In genomic region chr7:99557196-99557607, GRCh38 we compare ENCODE assay signal across 8 cellular contexts. TPM values are rescaled to one million over a fixed set of nuclear protein-coding genes. Genes with fewer than 3 reads are reported as not detected.
A peak's percentile ranks its signal among the peaks of the same experiment; 100 is the strongest.
DNase-seq lines count a peak whose midpoint lies in the region; ATAC-seq and TF ChIP-seq lines count a peak whose summit lies in the region.

No MANE protein-coding gene starts in this region.

- peaks cover 35% of the 10 kb centered on the region for H3K79me2 ChIP-seq in mesendoderm (ENCODE audit: control insufficient read depth, insufficient read depth, low read length)

- H3K36me3 ChIP-seq in heart left ventricle (peaks cover 0 to 58% (median 37%) of the 10 kb centered on the region in 9 donors), mesendoderm (ENCODE audit: control insufficient read depth, insufficient read depth, low read length) (peaks cover 8% of the 10 kb centered on the region), uterus (no peaks in the 10 kb centered on the region)

- H4K5ac ChIP-seq in mesendoderm (ENCODE audit: low read length): no peak overlapping the region

- no peak overlapping the region for H4K8ac ChIP-seq in mesendoderm (ENCODE audit: low read depth, low read length)

- CTCF ChIA-PET in MCF 10A (lab: Yijun Ruan, JAX): interaction anchor here (0.6 to 1.3 kb wide), 5 partner anchors 13 to 672 kb away, joined by 3 to 4 read pairs (median 3); no protein-coding TSS in a partner anchor

- H3K56ac ChIP-seq in mesendoderm (ENCODE audit: low read length): peak overlapping the region; percentile 54

- TF ChIP-seq POLR2A in heart left ventricle (IDR thresholded peaks at IDR 0.05): no peak
- TF ChIP-seq POLR2A in uterus (IDR thresholded peaks at IDR 0.05): no peak

- peak overlapping the region in 10 of 12 donors; percentile 95 to 99 (median 96) for H3K27ac ChIP-seq in heart left ventricle
- no peak overlapping the region for H3K27ac ChIP-seq in mesendoderm (ENCODE audit: low read depth, low read length)
- H3K27ac ChIP-seq in uterus: peak overlapping the region; percentile 94 to 95

- peaks cover 25% of the 10 kb centered on the region for H3K79me1 ChIP-seq in mesendoderm (ENCODE audit: low read length)

- H3K4me3 Mint-ChIP-seq in MCF 10A (ENCODE audit: unreplicated experiment): peak overlapping the region; percentile 85

- H3K27me3 ChIP-seq in heart left ventricle: no peaks in the 10 kb centered on the region
- no peaks in the 10 kb centered on the region for H3K27me3 ChIP-seq in mesendoderm (ENCODE audit: insufficient read depth, low read length, poor library complexity)
- H3K27me3 ChIP-seq in uterus: no peaks in the 10 kb centered on the region

- H3K4me1 Mint-ChIP-seq in MCF 10A (ENCODE audit: insufficient read depth, unreplicated experiment): peaks cover 27% of the 10 kb centered on the region

- H2BK120ac ChIP-seq in mesendoderm (ENCODE audit: low read depth, low read length): no peak overlapping the region

- no peak overlapping the region for H2BK15ac ChIP-seq in mesendoderm (replicated peaks; ENCODE audit: low read depth)

- BruUV-seq in MCF 10A (replicated peaks; lab: Mats Ljungman, UMichigan): no TSS peak

- intact Hi-C loops in heart left ventricle (cut with DNase I): loop anchor here in 8 of 10 donors (5.0 to 10.0 kb wide), 4 partner anchors 45 to 122 kb away; partner anchors contain the start of genes ZKSCAN5 (in 6 of the 8), ZNF394 (in 6 of the 8), CPSF4 (in 1 of the 8) and PTCD1 (in 1 of the 8)
- intact Hi-C loops in left ventricle myocardium superior (cut with micrococcal nuclease): no loop called here
- intact Hi-C loops in MCF 10A (cut with micrococcal nuclease): no loop called here
- intact Hi-C loops in uterus (cut with DNase I; ENCODE audit: low total_unique reads): no loop called here

- DNase-seq in heart left ventricle (no peak), left ventricle myocardium superior (no peak), MCF 10A (ENCODE audit: unreplicated experiment) (no peak), mesendoderm (no peak), uterus (no peak), A172 (ENCODE audit: low spot score) (no peak), NCI-H1694 treated with DMSO at 0.1 percent for 48 hours (lab: John Stamatoyannopoulos, UW) (no peak), NCI-H1417 (lab: John Stamatoyannopoulos, UW) (no peak)

- H3K9me3 ChIP-seq in heart left ventricle: no peaks in the 10 kb centered on the region
- H3K9me3 ChIP-seq in uterus: no peaks in the 10 kb centered on the region

- no peak overlapping the region for H2BK5ac ChIP-seq in mesendoderm (ENCODE audit: low read length)

- TF ChIP-seq CTCF in heart left ventricle (IDR thresholded peaks at IDR 0.05) (no peak), MCF 10A (IDR thresholded peaks at IDR 0.05; ENCODE audit: unreplicated experiment) (no peak), uterus (IDR thresholded peaks at IDR 0.05) (no peak)

- H3K18ac ChIP-seq in mesendoderm (ENCODE audit: low read length): no peak overlapping the region

- H3K9ac ChIP-seq in mesendoderm (ENCODE audit: low read length): peak overlapping the region; percentile 99

- H3K36me3 Mint-ChIP-seq in MCF 10A (ENCODE audit: insufficient read depth, unreplicated experiment): peaks cover 34% of the 10 kb centered on the region

- 75 to 80% (median 76%) methylated on average over 4 of the region's 4 CpGs for WGBS in heart left ventricle, 4 donors
- WGBS in mesendoderm (ENCODE audit: extremely low coverage, insufficient coverage, low lambda C conversion rate): no CpG with 5 or more reads among the region's 4 CpGs

- H3K9me3 Mint-ChIP-seq in MCF 10A (ENCODE audit: unreplicated experiment): no peaks in the 10 kb centered on the region

- H3K4me3 ChIP-seq in heart left ventricle: peak overlapping the region in 10 of 12 donors; percentile 83 to 99 (median 89)
- H3K4me3 ChIP-seq in mesendoderm (ENCODE audit: low read length): no peak overlapping the region
- peak overlapping the region; percentile 88 to 95 for H3K4me3 ChIP-seq in uterus

- POLR2A ChIA-PET in MCF 10A (lab: Yijun Ruan, JAX): interaction anchor here (0.5 to 5.0 kb wide), 23 partner anchors 7 to 1183 kb away, joined by 3 to 55 read pairs (median 5); partner anchors contain the start of genes ATP5MF, BUD31, MEPCE and PDAP1

- no peak overlapping the region for H3K4ac ChIP-seq in mesendoderm (ENCODE audit: low read depth, low read length)

- peak overlapping the region; percentile 86 for H3K27ac Mint-ChIP-seq in MCF 10A (ENCODE audit: low read depth, unreplicated experiment)

- H3K27me3 Mint-ChIP-seq in MCF 10A (ENCODE audit: insufficient read depth, unreplicated experiment): no peaks in the 10 kb centered on the region

- peak overlapping the region; percentile 79 for H2AK5ac ChIP-seq in mesendoderm (ENCODE audit: low read length)

- H3K4me1 ChIP-seq in heart left ventricle (peaks cover 0 to 40% (median 31%) of the 10 kb centered on the region in 12 donors), mesendoderm (ENCODE audit: control insufficient read depth, low read depth, low read length) (peaks cover 3% of the 10 kb centered on the region), uterus (peaks cover 5 to 9% of the 10 kb centered on the region in 2 donors)

- no peak overlapping the region for H3K23ac ChIP-seq in mesendoderm (ENCODE audit: low read length)

- H3K4me2 ChIP-seq in mesendoderm (ENCODE audit: low read length): peak overlapping the region; percentile 90

- ATAC-seq in heart left ventricle: no peak
- no peak for ATAC-seq in left ventricle myocardium superior

RNA-seq across cellular contexts. Expression of gene ZNF655, which starts 1.2 kb away (rescaled TPM):
- total RNA-seq in heart left ventricle: 10 to 100 TPM; 26.8 to 48.0 (median 32.8) TPM
- 10 to 100 TPM; 28.8 to 36.1 TPM for polyA plus RNA-seq in heart left ventricle
- total RNA-seq in left ventricle myocardium superior: 30.0 TPM
- 85.2 and 89.9 TPM in 2 replicates for total RNA-seq in MCF 10A (2022)
- polyA plus RNA-seq in mesendoderm (2013, experiment 1 of 2): 34.9 TPM
- 35.4 TPM for polyA plus RNA-seq in mesendoderm (2013, experiment 2 of 2)
- 100 to 1,000 TPM in 2 of 4 donors, 10 to 100 TPM in 2; 37.1 to 142 (median 99.9) TPM for total RNA-seq in uterus
- 90.2 and 92.1 TPM in 2 replicates for total RNA-seq in A172 (2014; rRNA removed; shearing (Covaris generic))

RNA-seq across cellular contexts. Expression of gene FAM200A, which starts 5.3 kb away (rescaled TPM):
- total RNA-seq in heart left ventricle (1 to 10 TPM; 4.7 to 7.1 (median 5.3) TPM), left ventricle myocardium superior (7.0 TPM), MCF 10A (2022) (6.1 and 7.4 TPM in 2 replicates), uterus (10 to 100 TPM in 1 of 4 donors, 1 to 10 TPM in 3; 1.3 to 22.6 (median 5.1) TPM)
- polyA plus RNA-seq in heart left ventricle: 1 to 10 TPM; 5.8 to 6.6 TPM
- polyA plus RNA-seq in mesendoderm (2013, experiment 1 of 2): 3.8 TPM
- 3.8 TPM for polyA plus RNA-seq in mesendoderm (2013, experiment 2 of 2)
- total RNA-seq in A172 (2014; rRNA removed; shearing (Covaris generic)): 11.4 and 12.3 TPM in 2 replicates

RNA-seq across cellular contexts. Expression of gene TMEM225B, which starts 40.9 kb away (rescaled TPM):
- under 1 TPM in 4 of 9 donors, not detected in 5; 0.29 to 0.52 (median 0.51) TPM for total RNA-seq in heart left ventricle
- polyA plus RNA-seq in heart left ventricle: under 1 TPM in 1 of 2 donors, not detected in 1; 0.10 TPM
- total RNA-seq in left ventricle myocardium superior: not detected
- 0.70 and 0.96 TPM in 2 replicates for total RNA-seq in MCF 10A (2022)
- polyA plus RNA-seq in mesendoderm (2013, experiment 1 of 2): 0.04 TPM
- polyA plus RNA-seq in mesendoderm (2013, experiment 2 of 2): not detected
- 1 to 10 TPM in 1 of 4 donors, under 1 TPM in 3; 0.29 to 2.2 (median 0.66) TPM for total RNA-seq in uterus
- total RNA-seq in A172 (2014; rRNA removed; shearing (Covaris generic)): not detected in 2 replicates

RNA-seq across cellular contexts. Expression of gene ZKSCAN5, which starts 52.7 kb away (rescaled TPM):
- 1 to 10 TPM; 5.6 to 9.6 (median 7.1) TPM for total RNA-seq in heart left ventricle
- 1 to 10 TPM; 2.1 to 5.8 TPM for polyA plus RNA-seq in heart left ventricle
- total RNA-seq in left ventricle myocardium superior: 6.3 TPM
- total RNA-seq in MCF 10A (2022): 13.6 and 16.2 TPM in 2 replicates
- 8.6 TPM for polyA plus RNA-seq in mesendoderm (2013, experiment 1 of 2)
- 8.9 TPM for polyA plus RNA-seq in mesendoderm (2013, experiment 2 of 2)
- total RNA-seq in uterus: 10 to 100 TPM in 1 of 4 donors, 1 to 10 TPM in 3; 3.1 to 15.5 (median 9.2) TPM
- total RNA-seq in A172 (2014; rRNA removed; shearing (Covaris generic)): 16.2 and 17.9 TPM in 2 replicates

RNA-seq across cellular contexts. Expression of gene ZNF394, which starts 57.1 kb away (rescaled TPM):
- 10 to 100 TPM; 12.4 to 23.0 (median 15.2) TPM for total RNA-seq in heart left ventricle
- polyA plus RNA-seq in heart left ventricle: 10 to 100 TPM; 13.9 to 16.0 TPM
- total RNA-seq in left ventricle myocardium superior: 17.4 TPM
- total RNA-seq in MCF 10A (2022): 17.4 and 20.6 TPM in 2 replicates
- polyA plus RNA-seq in mesendoderm (2013, experiment 1 of 2): 12.0 TPM
- 11.7 TPM for polyA plus RNA-seq in mesendoderm (2013, experiment 2 of 2)
- total RNA-seq in uterus: 10 to 100 TPM; 22.8 to 55.0 (median 43.3) TPM
- 23.7 and 26.8 TPM in 2 replicates for total RNA-seq in A172 (2014; rRNA removed; shearing (Covaris generic))

Comparison
In these comparisons a context has a peak if more than half of its experiments do, and no peak if none do; other contexts are left out.
1. intact Hi-C loops: an anchor here in heart left ventricle (5.0 to 10.0 kb wide); none called in left ventricle myocardium superior, MCF 10A and uterus.